In the genomic region with DNA sequence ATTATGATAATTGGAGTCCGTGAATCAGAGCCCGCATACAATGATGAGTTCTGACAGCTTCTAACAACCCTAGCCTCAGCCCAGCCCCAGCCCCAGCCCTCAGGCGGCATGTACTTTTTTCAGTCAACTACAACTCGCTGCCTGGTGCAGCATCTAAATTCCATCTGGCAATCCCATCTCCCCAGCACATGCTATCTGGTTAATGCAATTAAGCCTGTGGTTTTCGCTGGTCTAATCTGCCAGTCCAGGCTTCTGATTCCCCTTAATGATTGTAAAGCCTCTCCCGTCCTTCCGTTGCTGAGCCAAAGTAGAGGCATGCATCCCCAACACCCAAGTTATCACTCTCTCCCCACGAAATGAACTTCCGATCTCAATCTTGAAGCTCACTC, we compare ENCODE assay signal across 10 cellular contexts. TPM values are rescaled to one million over a fixed set of nuclear protein-coding genes. Genes with fewer than 3 reads are reported as not detected.
DNase-seq lines count a peak whose midpoint lies in the region; ATAC-seq and TF ChIP-seq lines count a peak whose summit lies in the region.
"Had no signal": no experiment of that assay in that cellular context is flagged by ENCODE, and none has a peak within 500 bp of the region (broad histone marks: within the 10 kb centered on the region; RNA-seq: fewer than 3 reads in every experiment).

No MANE protein-coding gene starts in this region.

- TF ChIP-seq CTCF in uterus (IDR thresholded peaks at IDR 0.05) (no peak), CD14-positive monocyte (IDR thresholded peaks at IDR 0.05) (no peak), chondrocyte (IDR thresholded peaks at IDR 0.05) (no peak)

- peak; percentile 67 for DNase-seq in cardiac septum (ENCODE audit: low spot score)
- DNase-seq in left cardiac atrium = no peak
- peak; percentile 72 for DNase-seq in cerebellar cortex (ENCODE audit: low spot score)
- no peak for DNase-seq in mesenchymal stem cell
- no peak for DNase-seq in uterus
- no peak for DNase-seq in stimulated activated naive CD8-positive, alpha-beta T cell treated with anti-CD3 and anti-CD28 coated beads, Interleukin-15, Interleukin-2, amounts not matched to agents 100 U/mL and 50 U/mL, for 24 hours
- DNase-seq in CD14-positive monocyte (ENCODE audit: low spot score) = no peak
- no peak for DNase-seq in chondrocyte (ENCODE audit: low spot score)

- H3K27ac Mint-ChIP-seq in CD14-positive monocyte (no peak overlapping the region), chondrocyte (ENCODE audit: unreplicated experiment) (no peak overlapping the region)

- no peak for TF ChIP-seq POLR2A in uterus (IDR thresholded peaks at IDR 0.05)

- H3K4me1 ChIP-seq in mesenchymal stem cell (ENCODE audit: control insufficient read depth, insufficient read depth, low read depth, low read length) (peaks cover 31% of the 10 kb centered on the region), uterus (peaks cover 6 to 11% of the 10 kb centered on the region in 2 donors)
- H3K4me1 ChIP-seq: BLaER1 treated with 17β-estradiol and CSF1 and Interleukin-3, amounts not matched to agents 10 nM and 100 nM had no signal

- no peak overlapping the region for H4K91ac ChIP-seq in mesenchymal stem cell (ENCODE audit: low read length)

- H4K8ac ChIP-seq in mesenchymal stem cell (ENCODE audit: low read length) = no peak overlapping the region

- no peak overlapping the region for H2BK12ac ChIP-seq in mesenchymal stem cell (ENCODE audit: low read length in 2 of 2)

- no peaks in the 10 kb centered on the region for H3K4me1 Mint-ChIP-seq in CD14-positive monocyte
- peaks cover 12% of the 10 kb centered on the region for H3K4me1 Mint-ChIP-seq in chondrocyte (ENCODE audit: low read depth)

- no peak overlapping the region for H2BK120ac ChIP-seq in mesenchymal stem cell (ENCODE audit: low read depth, low read length)

- 1% methylated on average over 9 of the region's 9 CpGs for WGBS in mesenchymal stem cell

- H3K4me2 ChIP-seq in mesenchymal stem cell (ENCODE audit: low read length, poor library complexity, severe bottlenecking) = peak overlapping the region; percentile 41
- H3K4me2 ChIP-seq: BLaER1 treated with 17β-estradiol and CSF1 and Interleukin-3, amounts not matched to agents 10 nM and 100 nM had no signal

- H3K14ac ChIP-seq in mesenchymal stem cell (ENCODE audit: low read length in 2 of 2) = no peak overlapping the region

- H3K4me3 Mint-ChIP-seq in CD14-positive monocyte = no peak overlapping the region
- H3K4me3 Mint-ChIP-seq in chondrocyte (ENCODE audit: unreplicated experiment) = no peak overlapping the region

- intact Hi-C loops in cardiac septum (cut with DNase I) = no loop called here
- intact Hi-C loops in left cardiac atrium (cut with DNase I) = no loop called here
- intact Hi-C loops in uterus (cut with DNase I; ENCODE audit: low total_unique reads) = no loop called here
- intact Hi-C loops in CD14-positive monocyte (cut with micrococcal nuclease) = no loop called here

- no peak overlapping the region for H2AK5ac ChIP-seq in mesenchymal stem cell (ENCODE audit: low read length, severe bottlenecking)

- H3K27me3 Mint-ChIP-seq in CD14-positive monocyte (ENCODE audit: low read depth in 3 of 3) = peaks cover 25 to 42% (median 28%) of the 10 kb centered on the region in 3 donors
- peaks cover 33% of the 10 kb centered on the region for H3K27me3 Mint-ChIP-seq in chondrocyte (ENCODE audit: low read depth)

- H2BK15ac ChIP-seq in mesenchymal stem cell (ENCODE audit: low read depth, poor library complexity, severe bottlenecking) = no peak overlapping the region

- no peak for ATAC-seq in left cardiac atrium
- no peak for ATAC-seq in stimulated activated naive CD8-positive, alpha-beta T cell treated with anti-CD3 and anti-CD28 coated beads, Interleukin-15, Interleukin-2, amounts not matched to agents 100 U/mL and 50 U/mL, for 24 hours

- no peaks in the 10 kb centered on the region for H3K36me3 Mint-ChIP-seq in CD14-positive monocyte
- no peaks in the 10 kb centered on the region for H3K36me3 Mint-ChIP-seq in chondrocyte (ENCODE audit: low read depth)

- no peak overlapping the region for H3K27ac ChIP-seq in mesenchymal stem cell (ENCODE audit: low read length, poor library complexity, severe bottlenecking)
- H3K27ac ChIP-seq in uterus = no peak overlapping the region
- H3K27ac ChIP-seq: BLaER1 treated with 17β-estradiol and CSF1 and Interleukin-3, amounts not matched to agents 10 nM and 100 nM had no signal

- H3K4me3 ChIP-seq in mesenchymal stem cell (ENCODE audit: insufficient read depth in 1 of 2, low read depth in 1 of 2, low read length in 2 of 2) (peak overlapping the region in 1 of 2 experiments; percentile 78), uterus (peak overlapping the region; percentile 9 to 38)
- H3K4me3 ChIP-seq: BLaER1 treated with 17β-estradiol and CSF1 and Interleukin-3, amounts not matched to agents 10 nM and 100 nM had no signal

- no peak overlapping the region for H3K18ac ChIP-seq in mesenchymal stem cell (ENCODE audit: low read depth in 1 of 2, low read length in 2 of 2)

- H3K9ac ChIP-seq in mesenchymal stem cell (ENCODE audit: low read length) = peak overlapping the region; percentile 57
- H3K9ac ChIP-seq: BLaER1 treated with 17β-estradiol and CSF1 and Interleukin-3, amounts not matched to agents 10 nM and 100 nM had no signal

- H3K9me3 Mint-ChIP-seq in CD14-positive monocyte (peaks cover 7 to 27% (median 22%) of the 10 kb centered on the region in 7 donors), chondrocyte (ENCODE audit: low read depth) (no peaks in the 10 kb centered on the region)

- H3K36me3 ChIP-seq in mesenchymal stem cell (ENCODE audit: control insufficient read depth in 1 of 2, insufficient read depth in 2 of 2, low read depth in 1 of 2, low read length in 2 of 2) (no peaks in the 10 kb centered on the region), uterus (no peaks in the 10 kb centered on the region)
- H3K36me3 ChIP-seq: BLaER1 treated with 17β-estradiol and CSF1 and Interleukin-3, amounts not matched to agents 10 nM and 100 nM had no signal

- no peak overlapping the region for H2BK5ac ChIP-seq in mesenchymal stem cell (ENCODE audit: low read depth, low read length, poor library complexity, severe bottlenecking)

- H3K9me3 ChIP-seq in mesenchymal stem cell (ENCODE audit: control insufficient read depth, low read length) (no peaks in the 10 kb centered on the region), uterus (no peaks in the 10 kb centered on the region)

- H3K79me1 ChIP-seq in mesenchymal stem cell (replicated peaks; ENCODE audit: low read length, poor library complexity, severe bottlenecking) = no peaks in the 10 kb centered on the region

- H2AFZ ChIP-seq in mesenchymal stem cell (ENCODE audit: low read depth, low read length) = no peak overlapping the region

- no peak overlapping the region for H3K23ac ChIP-seq in mesenchymal stem cell (ENCODE audit: low read length in 2 of 2)

- H3K27me3 ChIP-seq in mesenchymal stem cell (ENCODE audit: control insufficient read depth in 1 of 2, insufficient read depth in 1 of 2, low read length in 2 of 2) = peaks cover 58 to 63% of the 10 kb centered on the region in 2 experiments
- peaks cover 14 to 41% of the 10 kb centered on the region in 2 donors for H3K27me3 ChIP-seq in uterus
- H3K27me3 ChIP-seq: BLaER1 treated with 17β-estradiol and CSF1 and Interleukin-3, amounts not matched to agents 10 nM and 100 nM had no signal

- H3K4ac ChIP-seq in mesenchymal stem cell (ENCODE audit: low read depth in 1 of 2, low read length in 2 of 2) = no peak overlapping the region

RNA-seq across cellular contexts. Expression of gene ELAVL2, which starts 0.9 kb away (rescaled TPM):
- total RNA-seq in cardiac septum = 0.32 TPM
- not detected for total RNA-seq in left cardiac atrium
- 0.04 TPM for polyA plus RNA-seq in mesenchymal stem cell (2013, experiment 1 of 2)
- polyA plus RNA-seq in mesenchymal stem cell (2013, experiment 2 of 2) = 0.03 TPM
- total RNA-seq in uterus = 1 to 10 TPM in 1 of 4 donors, under 1 TPM in 1, not detected in 2; 0.15 to 4.4 TPM
- polyA plus RNA-seq in CD14-positive monocyte = not detected
- total RNA-seq in chondrocyte = 0.36 to 1.4 TPM (median 0.37 TPM) in 3 replicates
- polyA plus RNA-seq: liver had no signal

Comparison
In these comparisons a context has a peak if more than half of its experiments do, and no peak if none do; other contexts are left out.
1. DNase-seq: peak in cardiac septum (single experiment) and cerebellar cortex (single experiment); none in left cardiac atrium (single experiment), mesenchymal stem cell (single experiment), uterus (0 of 2), stimulated activated naive CD8-positive, alpha-beta T cell treated with anti-CD3 and anti-CD28 coated beads, Interleukin-15, Interleukin-2, amounts not matched to agents 100 U/mL and 50 U/mL, for 24 hours (single experiment), CD14-positive monocyte (single experiment) and chondrocyte (single experiment).